Comparison of ENCODE assay signal across 6 cellular contexts in the genomic region with DNA sequence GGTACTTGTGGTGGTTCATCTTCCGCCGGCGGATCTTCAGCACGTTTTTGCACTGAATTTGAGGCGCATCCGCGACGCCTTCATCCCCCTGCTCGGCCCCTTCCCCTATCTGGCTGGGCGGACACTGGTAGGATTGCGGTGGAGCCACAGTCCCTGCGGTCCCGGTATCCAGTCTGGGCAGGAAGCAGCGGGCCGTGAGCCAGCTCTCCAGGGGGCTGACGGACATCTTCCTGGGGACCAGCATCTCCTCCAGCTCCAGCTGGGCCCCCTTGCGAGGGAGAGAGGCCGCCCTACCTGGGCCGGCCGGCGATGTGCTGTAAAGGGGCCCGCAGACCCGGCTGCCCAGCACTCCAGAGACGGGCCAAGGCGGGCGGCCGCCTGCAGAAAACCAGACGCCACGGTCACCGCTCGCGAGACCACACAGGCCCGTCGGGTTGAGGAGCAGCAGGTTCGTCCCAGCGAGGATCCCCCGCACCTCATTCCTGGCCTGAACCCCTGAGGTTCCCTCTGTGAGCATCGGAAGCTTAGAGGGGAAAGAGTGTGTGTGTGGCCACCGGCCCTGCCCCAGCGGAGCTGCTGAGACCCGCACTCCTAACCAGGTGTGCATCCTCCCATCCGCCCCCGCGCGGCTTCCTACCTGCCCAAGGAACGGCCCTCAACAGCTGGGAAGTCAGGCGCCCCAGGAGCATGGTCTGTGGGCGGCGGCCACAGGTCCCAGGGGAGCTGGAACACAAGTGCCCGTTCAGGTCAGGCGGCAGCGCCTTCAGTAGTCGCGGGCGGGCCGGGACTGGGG. TPM values are rescaled to one million over a fixed set of nuclear protein-coding genes. Genes with fewer than 3 reads are reported as not detected.
DNase-seq lines count a peak whose midpoint lies in the region; ATAC-seq, FAIRE-seq and TF ChIP-seq lines count a peak whose summit lies in the region.

No MANE protein-coding gene starts in this region.

- H3K4me3 ChIP-seq in DND-41 (ENCODE audit: low read depth in 1 of 2, low read length in 2 of 2), result peak overlapping the region; percentile 94 to 99
- peak overlapping the region; percentile 84 for H3K4me3 ChIP-seq in HUES48 (ENCODE audit: low read depth, low read length)
- peak overlapping the region; percentile 80 for H3K4me3 ChIP-seq in epithelial cell of esophagus (ENCODE audit: low read length)
- H3K4me3 ChIP-seq in skeletal muscle tissue (ENCODE audit: low read length in 3 of 3), result peak overlapping the region; percentile 88 to 93 (median 90)

- peak overlapping the region; percentile 93 for H3K27ac ChIP-seq in DND-41 (ENCODE audit: low read length)
- H3K27ac ChIP-seq in HUES48 (ENCODE audit: low read depth, low read length), result peak overlapping the region; percentile 85
- peak overlapping the region; percentile 95 for H3K27ac ChIP-seq in skeletal muscle tissue (ENCODE audit: low read depth, low read length)

- H3K36me3 ChIP-seq in DND-41 (ENCODE audit: insufficient read depth, low read length), result peaks cover 28% of the 10 kb centered on the region
- H3K36me3 ChIP-seq in HUES48 (ENCODE audit: control insufficient read depth, insufficient read depth, low read length), result peaks cover 10% of the 10 kb centered on the region
- H3K36me3 ChIP-seq in skeletal muscle tissue (ENCODE audit: control insufficient read depth in 3 of 3, insufficient read depth in 3 of 3, low read length in 3 of 3), result peaks cover 11 to 16% (median 13%) of the 10 kb centered on the region in 3 donors

- H4K20me1 ChIP-seq in DND-41 (ENCODE audit: insufficient read depth, low read length), result peaks cover 29% of the 10 kb centered on the region

- TF ChIP-seq CTCF in DND-41 (IDR thresholded peaks at IDR 0.05; ENCODE audit: borderline replicate concordance, extremely low read depth, low read length, poor library complexity, severe bottlenecking) (no peak), epithelial cell of esophagus (IDR thresholded peaks at IDR 0.05; ENCODE audit: insufficient read depth, low read depth, low read length, missing control alignments) (no peak), GM10266 (IDR thresholded peaks at IDR 0.05; ENCODE audit: control insufficient read depth, insufficient read depth, low read depth, missing control alignments) (no peak)

- no peaks in the 10 kb centered on the region for H3K27me3 ChIP-seq in DND-41 (ENCODE audit: insufficient read depth, low read length, poor library complexity)
- H3K27me3 ChIP-seq in HUES48 (ENCODE audit: control insufficient read depth, insufficient read depth, low read length), result no peaks in the 10 kb centered on the region
- H3K27me3 ChIP-seq in skeletal muscle tissue (ENCODE audit: control insufficient read depth in 3 of 3, insufficient read depth in 3 of 3, low read length in 3 of 3), result no peaks in the 10 kb centered on the region

- H3K9me3 ChIP-seq in DND-41 (ENCODE audit: insufficient read depth, low read length, severe bottlenecking) (no peaks in the 10 kb centered on the region), HUES48 (ENCODE audit: control insufficient read depth, insufficient read depth, low read length) (no peaks in the 10 kb centered on the region), skeletal muscle tissue (ENCODE audit: control insufficient read depth in 3 of 3, low read length in 3 of 3) (no peaks in the 10 kb centered on the region)

- DNase-seq in DND-41 (peak; percentile 42), epithelial cell of esophagus (ENCODE audit: low read depth) (peak; percentile 32), RCC 7860 (ENCODE audit: low spot score) (no peak), GM10266 (ENCODE audit: extremely low spot score) (no peak)

- H3K9ac ChIP-seq in DND-41 (ENCODE audit: low read depth, low read length) (peak overlapping the region; percentile 100), HUES48 (ENCODE audit: low read depth, low read length) (peak overlapping the region; percentile 74), skeletal muscle tissue (ENCODE audit: low read depth in 1 of 3, low read length in 3 of 3) (peak overlapping the region; percentile 92 to 99 (median 98))

- H3K4me2 ChIP-seq in DND-41 (ENCODE audit: insufficient read depth, low read length), result peak overlapping the region; percentile 97

- peaks cover 44% of the 10 kb centered on the region for H3K4me1 ChIP-seq in DND-41 (ENCODE audit: insufficient read depth, low read length)
- 0 out of 2 replicates have a peak, but pooled peaks cover 6% of the 10 kb centered on the region for H3K4me1 ChIP-seq in HUES48 (ENCODE audit: control insufficient read depth, insufficient read depth, low read length)
- H3K4me1 ChIP-seq in skeletal muscle tissue (ENCODE audit: control insufficient read depth in 3 of 3, insufficient read depth in 3 of 3, low read length in 3 of 3), result peaks cover 32 to 49% (median 42%) of the 10 kb centered on the region in 3 donors

- H3K79me2 ChIP-seq in DND-41 (ENCODE audit: insufficient read depth, low read length), result peaks cover 30% of the 10 kb centered on the region

- no peak for FAIRE-seq in RCC 7860 (lab: Jason Lieb, UNC)

- ATAC-seq in DND-41 (ENCODE audit: insufficient read depth, low read depth), result 0 out of 3 replicates have a peak, but pooled peaks have one; percentile 0

- peak overlapping the region; percentile 93 for H2AFZ ChIP-seq in DND-41 (ENCODE audit: low read depth, low read length)

RNA-seq across cellular contexts. Expression of a gene that starts 0.7 kb away (rescaled TPM):
- 51.7 TPM for total RNA-seq in skeletal muscle tissue

RNA-seq across cellular contexts. Expression of a gene that starts 15.9 kb away (rescaled TPM):
- 60.0 TPM for total RNA-seq in skeletal muscle tissue

RNA-seq across cellular contexts. Expression of a gene that starts 24.9 kb away (rescaled TPM):
- total RNA-seq in skeletal muscle tissue, result 55.3 TPM

RNA-seq across cellular contexts. Expression of a gene that starts 25.0 kb away (rescaled TPM):
- 44.9 TPM for total RNA-seq in skeletal muscle tissue

RNA-seq across cellular contexts. Expression of a gene that starts 32.8 kb away (rescaled TPM):
- total RNA-seq in skeletal muscle tissue, result 75.7 TPM

Comparison
In these comparisons a context has a peak if more than half of its experiments do, and no peak if none do; other contexts are left out.
1. DNase-seq: peak in DND-41 (single experiment) and epithelial cell of esophagus (single experiment); none in RCC 7860 (single experiment) and GM10266 (single experiment).
2. Peak in every context shown above with its lines, with median percentiles within 50 percentile points of each other: H3K27ac ChIP-seq, H3K4me3 ChIP-seq and H3K9ac ChIP-seq.